In the genomic region with DNA sequence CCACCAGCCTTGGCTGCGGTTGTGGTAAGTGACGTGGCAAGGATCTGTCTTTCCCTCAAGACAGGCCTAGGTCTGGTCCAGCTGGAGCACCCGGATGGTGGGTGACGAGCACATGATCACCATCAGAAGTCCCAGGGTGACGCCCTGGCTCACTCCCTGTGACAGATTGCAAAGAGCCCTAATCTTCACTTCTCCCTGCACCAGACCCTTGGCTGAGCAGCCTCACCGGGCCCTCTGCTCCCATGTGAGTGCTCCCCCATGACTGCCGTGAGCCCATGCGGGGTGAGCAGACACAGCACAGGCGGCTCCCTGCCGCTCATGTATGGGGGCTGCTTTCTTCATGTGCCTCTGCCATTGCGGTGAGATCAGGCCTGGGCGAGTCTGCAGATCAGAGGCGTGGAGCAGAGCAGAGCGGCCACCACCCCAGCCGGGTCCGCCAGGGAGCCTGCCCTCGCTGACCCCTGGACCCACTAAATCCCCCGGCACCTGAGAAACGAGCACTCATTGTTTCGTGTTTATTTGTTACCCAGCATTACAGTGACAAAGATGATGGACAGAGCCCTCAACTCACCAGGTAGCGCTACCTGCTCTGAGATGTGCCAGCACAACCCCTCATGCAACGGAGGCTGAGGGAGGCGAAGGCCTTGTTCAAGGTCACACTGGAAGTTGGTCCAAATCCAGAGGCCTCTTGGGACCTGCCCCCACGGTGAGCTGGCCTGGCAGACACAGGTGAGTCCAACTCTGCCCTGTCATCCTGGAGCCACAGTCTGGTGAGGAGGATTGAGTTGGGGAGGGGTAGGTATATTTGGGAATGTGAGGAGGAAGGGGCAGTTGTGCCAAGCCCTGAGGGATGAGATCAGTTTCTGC, we compare ENCODE assay signal across 21 cellular contexts. TPM values are rescaled to one million over a fixed set of nuclear protein-coding genes. Genes with fewer than 3 reads are reported as not detected.
DNase-seq lines count a peak whose midpoint lies in the region; ATAC-seq and TF ChIP-seq lines count a peak whose summit lies in the region.
"Had no signal": no experiment of that assay in that cellular context is flagged by ENCODE, and none has a peak within 500 bp of the region (broad histone marks: within the 10 kb centered on the region; RNA-seq: fewer than 3 reads in every experiment).

No MANE protein-coding gene starts in this region.

- H3K4me1 Mint-ChIP-seq in chondrocyte (ENCODE audit: low read depth), result peaks cover 7% of the 10 kb centered on the region
- H3K4me1 Mint-ChIP-seq: GM23338, IgD-negative memory B cell had no signal

- no peak overlapping the region for H3K27ac ChIP-seq in neuronal stem cell (replicated peaks; ENCODE audit: low read length)
- H3K27ac ChIP-seq: C4-2B had no signal

- no peaks in the 10 kb centered on the region for H3K9me3 Mint-ChIP-seq in chondrocyte (ENCODE audit: low read depth)
- H3K9me3 Mint-ChIP-seq: CD4-positive, alpha-beta T cell; GM23338; IgD-negative memory B cell had no signal

- H4K8ac ChIP-seq in neuronal stem cell (ENCODE audit: low read depth, low read length), result no peak overlapping the region

- H3K14ac ChIP-seq in neuronal stem cell (ENCODE audit: low read length), result no peak overlapping the region

- H3K23ac ChIP-seq in neuronal stem cell (ENCODE audit: low read depth, low read length, poor library complexity), result peak overlapping the region; percentile 27

- no peak overlapping the region for H3K27ac Mint-ChIP-seq in chondrocyte (ENCODE audit: unreplicated experiment)
- H3K27ac Mint-ChIP-seq: CD4-positive, alpha-beta T cell; GM23338; HFFc6; IgD-negative memory B cell had no signal

- H4K91ac ChIP-seq in neuronal stem cell (ENCODE audit: low read depth, low read length, poor library complexity), result no peak overlapping the region

- peaks cover 34% of the 10 kb centered on the region for H3K27me3 Mint-ChIP-seq in chondrocyte (ENCODE audit: low read depth)

- no peak overlapping the region for H3K9ac ChIP-seq in neuronal stem cell (ENCODE audit: low read depth, low read length, poor library complexity)

- TF ChIP-seq CTCF in NB4 (IDR thresholded peaks at IDR 0.05; ENCODE audit: low read depth, low read length), result no peak
- no peak for TF ChIP-seq CTCF in chondrocyte (IDR thresholded peaks at IDR 0.05)

- no peak overlapping the region for H3K4ac ChIP-seq in neuronal stem cell (ENCODE audit: low read length)

- H2BK12ac ChIP-seq in neuronal stem cell (ENCODE audit: low read length), result no peak overlapping the region

- TF ChIP-seq POLR2A in NB4 (IDR thresholded peaks at IDR 0.05; ENCODE audit: extremely low read depth, insufficient read length), result no peak

- no peak overlapping the region for H3K4me3 Mint-ChIP-seq in chondrocyte (ENCODE audit: unreplicated experiment)
- H3K4me3 Mint-ChIP-seq: CD4-positive, alpha-beta T cell; GM23338; HFFc6; IgD-negative memory B cell had no signal

- no peaks in the 10 kb centered on the region for H3K79me1 ChIP-seq in neuronal stem cell (ENCODE audit: low read depth, low read length)

- H3K36me3 Mint-ChIP-seq in chondrocyte (ENCODE audit: low read depth), result no peaks in the 10 kb centered on the region
- H3K36me3 Mint-ChIP-seq: IgD-negative memory B cell had no signal

- DNase-seq in Daoy (ENCODE audit: low read depth) (peak; percentile 30), NB4 (ENCODE audit: low read depth) (peak; percentile 15), chondrocyte (ENCODE audit: low spot score) (peak; percentile 79), neuronal stem cell (ENCODE audit: low spot score) (no peak), hippocampal formation (lab: John Stamatoyannopoulos, UW) (no peak), NCI-H82 (lab: John Stamatoyannopoulos, UW) (no peak), COR-L47 (lab: John Stamatoyannopoulos, UW) (no peak)
- DNase-seq: AML-193; CD4-positive, alpha-beta T cell; DMS79 treated with DMSO at 0.1 percent for 48 hours; EL; HCEC 1CT; HFFc6; KBM-7 had no signal

- no peak overlapping the region for H2BK5ac ChIP-seq in neuronal stem cell (ENCODE audit: low read length)

- H2AFZ ChIP-seq in neuronal stem cell (ENCODE audit: low read length), result no peak overlapping the region
- H2AFZ ChIP-seq: GM23338 had no signal

- peak overlapping the region; percentile 4 for H3K18ac ChIP-seq in neuronal stem cell (ENCODE audit: low read length)

- H3K4me1 ChIP-seq in neuronal stem cell (ENCODE audit: control insufficient read depth in 2 of 2, insufficient read depth in 1 of 2, low read depth in 1 of 2, low read length in 2 of 2), result no peaks in the 10 kb centered on the region

- no peak overlapping the region for H2AK5ac ChIP-seq in neuronal stem cell (ENCODE audit: low read depth, low read length)

- no CpG with 5 or more reads among the region's 24 CpGs for WGBS in neuronal stem cell (ENCODE audit: extremely low coverage in 2 of 2, insufficient read length in 2 of 2, insufficient replicate concordance in 1 of 2), 2 donors

- H3K36me3 ChIP-seq in neuronal stem cell (replicated peaks in 1 of 2; ENCODE audit: control insufficient read depth in 2 of 2, insufficient read depth in 2 of 2, low read length in 2 of 2), result no peaks in the 10 kb centered on the region

- H3K4me2 ChIP-seq in neuronal stem cell (ENCODE audit: insufficient read depth, low read length, poor library complexity, severe bottlenecking), result no peak overlapping the region
- H3K4me2 ChIP-seq: GM23338 had no signal

- H3K4me3 ChIP-seq in NB4 (ENCODE audit: low read depth, low read length) (no peak overlapping the region), neuronal stem cell (ENCODE audit: low read length in 2 of 2) (no peak overlapping the region)
- H3K4me3 ChIP-seq: GM12878, GM23338 had no signal

- no peak for ATAC-seq in GM18868 (IDR thresholded peaks at IDR 0.05; ENCODE audit: unreplicated experiment)
- ATAC-seq: GM12878, GM23338 had no signal

- no peak overlapping the region for H2BK15ac ChIP-seq in neuronal stem cell (ENCODE audit: low read length)

- H3K9me3 ChIP-seq in neuronal stem cell (replicated peaks in 1 of 2; ENCODE audit: control insufficient read depth in 2 of 2, insufficient read depth in 1 of 2, low read depth in 1 of 2, low read length in 2 of 2), result no peaks in the 10 kb centered on the region

- peaks cover 0 to 2% (median 0%) of the 10 kb centered on the region in 3 experiments for H3K27me3 ChIP-seq in neuronal stem cell (ENCODE audit: control insufficient read depth in 3 of 3, insufficient read depth in 3 of 3, low read depth in 1 of 3, low read length in 3 of 3)

- H2BK120ac ChIP-seq in neuronal stem cell (ENCODE audit: low read depth, low read length), result no peak overlapping the region

RNA-seq across cellular contexts. Expression of gene DIO3, which starts 9.3 kb away (rescaled TPM):
- not detected in 2 replicates for total RNA-seq in Daoy (2014; rRNA removed; shearing (Covaris generic))
- not detected in 3 replicates for total RNA-seq in chondrocyte
- 8.3 TPM for polyA plus RNA-seq in neuronal stem cell (2013, experiment 1 of 2)
- 7.9 TPM for polyA plus RNA-seq in neuronal stem cell (2013, experiment 2 of 2)
- total RNA-seq: CD4-positive, alpha-beta T cell; G401; GM12878; HFFc6 had no signal
- polyA plus RNA-seq: BJ, GM12878, IgD-negative memory B cell had no signal

Comparison
In these comparisons a context has a peak if more than half of its experiments do, and no peak if none do; other contexts are left out.
1. DNase-seq: peak in Daoy (single experiment), NB4 (single experiment) and chondrocyte (single experiment); none in neuronal stem cell (single experiment), hippocampal formation (0 of 2), NCI-H82 (single experiment) and COR-L47 (single experiment).